Comparison of ENCODE assay signal across 1 cellular context in genomic region chr1:180616441-180616840, GRCh38.
A peak's percentile ranks its signal among the peaks of the same experiment; 100 is the strongest.
TF ChIP-seq lines count a peak whose summit lies in the region.

No MANE protein-coding gene starts in this region.

TF ChIP-seq in K562, 482 proteins besides CTCF, POLR2A, EP300 and RAD21:
- TF ChIP-seq SMARCB1 (IDR thresholded peaks at IDR 0.05; ENCODE audit: insufficient read length, low read depth): no peak
- TF ChIP-seq ZNF766 (CRISPR knock-in tag; conservative IDR thresholded peaks at IDR 0.05): 0 out of 2 replicates have a peak, but pooled peaks have one; percentile 31
TF ChIP-seq in K562: peak in this region for 1.
